27 cellular contexts compared by ENCODE assay signal in the genomic region with DNA sequence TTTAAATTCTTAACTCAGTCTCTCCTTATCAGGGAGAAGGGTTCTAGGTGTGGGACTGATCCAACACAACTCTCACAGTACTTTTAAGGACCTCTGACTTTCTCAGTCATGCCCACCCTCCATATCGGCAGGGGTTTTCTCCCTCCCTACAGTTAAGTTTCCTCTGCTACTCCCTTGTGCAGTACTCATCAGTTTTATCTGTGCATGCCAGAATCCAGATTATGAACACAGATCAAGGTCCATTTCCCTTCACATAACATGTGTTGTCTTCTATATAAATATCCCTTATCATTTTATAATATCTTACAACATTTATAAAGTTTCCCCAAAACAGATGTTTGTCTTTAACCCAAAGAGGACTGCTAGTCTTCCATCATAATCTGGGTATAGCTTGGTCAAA.
DNase-seq lines count a peak whose midpoint lies in the region; ATAC-seq, FAIRE-seq and TF ChIP-seq lines count a peak whose summit lies in the region.
"Had no signal": no experiment of that assay in that cellular context is flagged by ENCODE, and none has a peak within 500 bp of the region (broad histone marks: within the 10 kb centered on the region; RNA-seq: fewer than 3 reads in every experiment).

No MANE protein-coding gene starts in this region.

- H3K36me3 ChIP-seq in liver (ENCODE audit: control insufficient read depth in 4 of 4, insufficient read depth in 3 of 4, low read depth in 1 of 4, low read length in 3 of 4) (no peaks in the 10 kb centered on the region), HepG2 (replicated peaks in 1 of 2; ENCODE audit: control insufficient read depth in 1 of 2, insufficient read depth in 2 of 2, low read length in 2 of 2) (no peaks in the 10 kb centered on the region), Panc1 (ENCODE audit: control insufficient read depth, insufficient read depth, low read length) (no peaks in the 10 kb centered on the region), right lobe of liver (no peaks in the 10 kb centered on the region)
- H3K36me3 ChIP-seq: BLaER1 treated with 17β-estradiol and CSF1 and Interleukin-3, amounts not matched to agents 10 nM and 100 nM had no signal

- no peak overlapping the region for H3K27ac Mint-ChIP-seq in endothelial cell (ENCODE audit: unreplicated experiment)
- H3K27ac Mint-ChIP-seq: B cell; CD14-positive monocyte; CD4-positive, alpha-beta memory T cell; CD4-positive, CD25-positive, alpha-beta regulatory T cell; CD8-positive, alpha-beta memory T cell had no signal

- WGBS in liver: 95% methylated on average over 1 of the region's 1 CpG
- 67% methylated on average over 1 of the region's 1 CpG for WGBS in HepG2 (ENCODE audit: low lambda C conversion rate)
- 33% methylated on average over 1 of the region's 1 CpG for WGBS in right lobe of liver (ENCODE audit: insufficient coverage, low coverage, low lambda C conversion rate, missing lambda C conversion rate)

- H3K27me3 ChIP-seq in liver (ENCODE audit: control insufficient read depth in 4 of 4, insufficient read depth in 4 of 4, low read length in 3 of 4): no peaks in the 10 kb centered on the region
- H3K27me3 ChIP-seq in HepG2 (ENCODE audit: control insufficient read depth in 1 of 2, insufficient read depth in 2 of 2, low read length in 2 of 2): no peaks in the 10 kb centered on the region
- no peaks in the 10 kb centered on the region for H3K27me3 ChIP-seq in Panc1 (ENCODE audit: control insufficient read depth, insufficient read depth, low read length)
- H3K27me3 ChIP-seq in right lobe of liver: no peaks in the 10 kb centered on the region
- H3K27me3 ChIP-seq: BLaER1 treated with 17β-estradiol and CSF1 and Interleukin-3, amounts not matched to agents 10 nM and 100 nM had no signal

- no peaks in the 10 kb centered on the region for H3K4me1 Mint-ChIP-seq in endothelial cell (ENCODE audit: unreplicated experiment)
- H3K4me1 Mint-ChIP-seq: B cell; CD14-positive monocyte; CD4-positive, alpha-beta memory T cell; CD4-positive, CD25-positive, alpha-beta regulatory T cell; CD8-positive, alpha-beta memory T cell had no signal

- no peak overlapping the region for H3K4me3 Mint-ChIP-seq in endothelial cell (ENCODE audit: unreplicated experiment)
- H3K4me3 Mint-ChIP-seq: B cell; CD14-positive monocyte; CD4-positive, alpha-beta memory T cell; CD4-positive, CD25-positive, alpha-beta regulatory T cell; CD8-positive, alpha-beta memory T cell had no signal

- in situ Hi-C loops in HepG2 (cut with HindIII; ENCODE audit: extremely low pct_ligation_motif_present, low pct_unique_long_range_greater_than_20kb) (no loop called here), Panc1 (cut with HindIII; ENCODE audit: low pct_unique_long_range_greater_than_20kb, low sequenced_read_pairs) (no loop called here)

- BruUV-seq in HepG2 (replicated peaks; lab: Mats Ljungman, UMichigan) (no TSS peak), Panc1 (replicated peaks; lab: Mats Ljungman, UMichigan) (no TSS peak)

- no peaks in the 10 kb centered on the region for H3K79me2 ChIP-seq in HepG2 (ENCODE audit: insufficient read depth, low read length)

- intact Hi-C loops in HepG2 (cut with micrococcal nuclease; ENCODE audit: unreplicated experiment): no loop called here
- intact Hi-C loops in Panc1 (cut with micrococcal nuclease; ENCODE audit: unreplicated experiment): no loop called here
- intact Hi-C loops in right lobe of liver (cut with DNase I): no loop called here

- CTCF ChIA-PET in HepG2 (lab: Yijun Ruan, JAX; ENCODE audit: low intra/inter-chr PET ratio, low total read pairs) (no interaction called here), Panc1 (lab: Charles Lee) (no interaction called here)

- no peak overlapping the region for H3K9ac ChIP-seq in liver (ENCODE audit: low read depth in 1 of 2, low read length in 2 of 2)
- H3K9ac ChIP-seq in HepG2 (ENCODE audit: insufficient read depth, low read depth, low read length): no peak overlapping the region
- H3K9ac ChIP-seq: BLaER1 treated with 17β-estradiol and CSF1 and Interleukin-3, amounts not matched to agents 10 nM and 100 nM had no signal

- H3K9me3 Mint-ChIP-seq in endothelial cell (ENCODE audit: unreplicated experiment): no peaks in the 10 kb centered on the region

- TF ChIP-seq CTCF in liver (IDR thresholded peaks at IDR 0.05; ENCODE audit: low read depth, low read length, missing input control): no peak
- TF ChIP-seq CTCF in HepG2 (CRISPR knock-in tag; IDR thresholded peaks at IDR 0.05): no peak
- TF ChIP-seq CTCF in Panc1 (IDR thresholded peaks at IDR 0.05): no peak
- TF ChIP-seq CTCF in right lobe of liver (IDR thresholded peaks at IDR 0.05): no peak
- TF ChIP-seq CTCF in endothelial cell (IDR thresholded peaks at IDR 0.05; ENCODE audit: unreplicated experiment): no peak

- no peaks in the 10 kb centered on the region for H3K27me3 Mint-ChIP-seq in endothelial cell (ENCODE audit: unreplicated experiment)
- H3K27me3 Mint-ChIP-seq: B cell; CD4-positive, alpha-beta memory T cell; CD4-positive, CD25-positive, alpha-beta regulatory T cell; CD8-positive, alpha-beta memory T cell had no signal

- DNase-seq in HepG2 (ENCODE audit: low spot score) (no peak), Panc1 (ENCODE audit: low read depth, low spot score) (no peak), right lobe of liver (no peak), endothelial cell (ENCODE audit: low spot score) (no peak), NCI-H1436 (lab: John Stamatoyannopoulos, UW) (no peak)
- DNase-seq: AML-193; CD4-positive, alpha-beta memory T cell; CD4-positive, CD25-positive, alpha-beta regulatory T cell; CD8-positive, alpha-beta memory T cell; COR-L47; DMS 273 treated with DMSO at 0.1 percent for 48 hours; DMS153; DMS53; DMS79; DND-41; EL; GDM1 had no signal

- POLR2A ChIA-PET in HepG2 (lab: Yijun Ruan, JAX) (no interaction called here), Panc1 (lab: Charles Lee) (no interaction called here)

- H3K4me3 ChIP-seq in liver (ENCODE audit: low read depth in 1 of 3, low read length in 3 of 3): no peak overlapping the region
- H3K4me3 ChIP-seq in HepG2 (replicated peaks in 1 of 3; ENCODE audit: insufficient read depth in 1 of 3, low read depth in 2 of 3, low read length in 3 of 3): no peak overlapping the region
- no peak overlapping the region for H3K4me3 ChIP-seq in Panc1 (ENCODE audit: low read depth in 2 of 2, low read length in 2 of 2)
- H3K4me3 ChIP-seq in right lobe of liver: no peak overlapping the region
- H3K4me3 ChIP-seq: A549; BLaER1 treated with 17β-estradiol and CSF1 and Interleukin-3, amounts not matched to agents 10 nM and 100 nM; GM12878 had no signal

- H3K4me2 ChIP-seq in HepG2 (ENCODE audit: low read depth, low read length): no peak overlapping the region
- H3K4me2 ChIP-seq: A549; BLaER1 treated with 17β-estradiol and CSF1 and Interleukin-3, amounts not matched to agents 10 nM and 100 nM had no signal

- no peaks in the 10 kb centered on the region for H3K9me3 ChIP-seq in liver (ENCODE audit: control insufficient read depth in 4 of 4, low read length in 3 of 4)
- H3K9me3 ChIP-seq in HepG2 (ENCODE audit: low read length): no peaks in the 10 kb centered on the region
- H3K9me3 ChIP-seq in Panc1 (ENCODE audit: control insufficient read depth, insufficient read depth, low read depth, low read length): peaks cover 13% of the 10 kb centered on the region; the same call in 1 of the 2 replicates
- H3K9me3 ChIP-seq in right lobe of liver: no peaks in the 10 kb centered on the region

- H3K4me1 ChIP-seq in liver (ENCODE audit: control insufficient read depth in 4 of 4, insufficient read depth in 4 of 4, low read length in 3 of 4): peaks cover 0 to 24% (median 5%) of the 10 kb centered on the region in 4 donors
- no peaks in the 10 kb centered on the region for H3K4me1 ChIP-seq in HepG2 (ENCODE audit: insufficient read depth, low read length)
- H3K4me1 ChIP-seq in Panc1 (ENCODE audit: control insufficient read depth, insufficient read depth, low read length): no peaks in the 10 kb centered on the region
- peaks cover 0 to 27% (median 6%) of the 10 kb centered on the region in 4 donors for H3K4me1 ChIP-seq in right lobe of liver
- H3K4me1 ChIP-seq: BLaER1 treated with 17β-estradiol and CSF1 and Interleukin-3, amounts not matched to agents 10 nM and 100 nM had no signal

- H3K27ac ChIP-seq in liver (ENCODE audit: low read depth in 1 of 2, low read length in 2 of 2): peak overlapping the region in 1 of 2 donors; percentile 65
- no peak overlapping the region for H3K27ac ChIP-seq in HepG2 (ENCODE audit: extremely low read length, insufficient read depth, low read length)
- H3K27ac ChIP-seq in Panc1 (ENCODE audit: low read length): peak overlapping the region; percentile 39; the same call in 1 of the 2 replicates
- peak overlapping the region; percentile 15 to 65 (median 21) for H3K27ac ChIP-seq in right lobe of liver
- H3K27ac ChIP-seq: 22Rv1; BLaER1 treated with 17β-estradiol and CSF1 and Interleukin-3, amounts not matched to agents 10 nM and 100 nM had no signal

- H4K20me1 ChIP-seq in HepG2 (ENCODE audit: insufficient read depth, low read length): no peaks in the 10 kb centered on the region
- H4K20me1 ChIP-seq: BLaER1 treated with 17β-estradiol and CSF1 and Interleukin-3, amounts not matched to agents 10 nM and 100 nM had no signal

- TF ChIP-seq EP300 in HepG2 (IDR thresholded peaks at IDR 0.05; ENCODE audit: low read depth in 2 of 2, low read length in 2 of 2): no peak
- TF ChIP-seq EP300 in HepG2 (CRISPR knock-in tag; IDR thresholded peaks at IDR 0.05; ENCODE audit: borderline replicate concordance): no peak

- no peak for TF ChIP-seq POLR2A in HepG2 (IDR thresholded peaks at IDR 0.05; ENCODE audit: insufficient read depth in 1 of 2, low read depth in 2 of 2, low read length in 2 of 2)
- TF ChIP-seq POLR2A in right lobe of liver (IDR thresholded peaks at IDR 0.05): no peak

- no peak overlapping the region for H2AFZ ChIP-seq in HepG2 (ENCODE audit: low read length)

- ATAC-seq in HepG2 (no peak), Panc1 (no peak), right lobe of liver (peak; percentile 26 to 61 (median 48)), HG03354 (IDR thresholded peaks at IDR 0.05; ENCODE audit: poor library complexity, severe bottlenecking, unreplicated experiment) (no peak)
- ATAC-seq: A549, GM12878 had no signal

- FAIRE-seq in HepG2 (lab: Jason Lieb, UNC): no peak
- FAIRE-seq: GM12878, GM12892, GM18507 had no signal

- H3K36me3 Mint-ChIP-seq in endothelial cell (ENCODE audit: low read depth, unreplicated experiment): no peaks in the 10 kb centered on the region
- H3K36me3 Mint-ChIP-seq: CD14-positive monocyte; CD4-positive, alpha-beta memory T cell; CD4-positive, CD25-positive, alpha-beta regulatory T cell; CD8-positive, alpha-beta memory T cell had no signal

- TF ChIP-seq RAD21 in liver (IDR thresholded peaks at IDR 0.05) (no peak), HepG2 (CRISPR knock-in tag; IDR thresholded peaks at IDR 0.05) (no peak)

TF ChIP-seq in liver, 16 proteins besides CTCF, POLR2A, EP300 and RAD21:
- TF ChIP-seq NR2F2 (IDR thresholded peaks at IDR 0.05): no peak
- TF ChIP-seq HNF4A (conservative IDR thresholded peaks at IDR 0.05): peak; percentile 19 to 42
TF ChIP-seq in liver: peak in this region for 1.

TF ChIP-seq in HepG2, 621 proteins besides CTCF, POLR2A, EP300 and RAD21 (continues in another document):
- no peak for TF ChIP-seq MBD4 (IDR thresholded peaks at IDR 0.05; ENCODE audit: borderline replicate concordance, low read length)

Comparison
In these comparisons a context has a peak if more than half of its experiments do, and no peak if none do; other contexts are left out.
1. ATAC-seq: peak in right lobe of liver (4 of 4); none in HepG2 (single experiment), Panc1 (single experiment) and HG03354 (single experiment).